In genomic region chr5:178230879-178231735, GRCh38 we compare ENCODE assay signal across 8 cellular contexts. TPM values are rescaled to one million over a fixed set of nuclear protein-coding genes. Genes with fewer than 3 reads are reported as not detected.
DNase-seq lines count a peak whose midpoint lies in the region; ATAC-seq and TF ChIP-seq lines count a peak whose summit lies in the region.

No MANE protein-coding gene starts in this region.

- H3K36me3 Mint-ChIP-seq in central memory CD8-positive, alpha-beta T cell (ENCODE audit: insufficient read depth) = peaks cover 34% of the 10 kb centered on the region

- peak overlapping the region; percentile 44 for H3K27ac Mint-ChIP-seq in central memory CD8-positive, alpha-beta T cell (ENCODE audit: low read depth)

- H3K27ac ChIP-seq in 22Rv1 = peak overlapping the region; percentile 88
- H3K27ac ChIP-seq in HUES6 (ENCODE audit: low read depth, low read length) = no peak overlapping the region
- no peak overlapping the region for H3K27ac ChIP-seq in mesodermal cell (ENCODE audit: low read depth, low read length, severe bottlenecking)

- peak overlapping the region; percentile 87 for H3K9ac ChIP-seq in HUES6 (ENCODE audit: low read length)

- H3K27me3 ChIP-seq in HUES6 (ENCODE audit: control insufficient read depth, insufficient read depth, low read length) = no peaks in the 10 kb centered on the region

- 88 to 89% methylated on average over 10 to 12 of the region's 14 CpGs for WGBS in mesodermal cell (ENCODE audit: insufficient coverage in 2 of 2), 2 experiments

- H3K4me1 ChIP-seq in HUES6 (ENCODE audit: control insufficient read depth, insufficient read depth, low read length) = peaks cover 21% of the 10 kb centered on the region
- H3K4me1 ChIP-seq in mesodermal cell (ENCODE audit: control insufficient read depth, insufficient read depth, low read length, poor library complexity, severe bottlenecking) = peaks cover 10% of the 10 kb centered on the region

- H3K9me3 Mint-ChIP-seq in central memory CD8-positive, alpha-beta T cell = no peaks in the 10 kb centered on the region

- no peak for DNase-seq in central memory CD8-positive, alpha-beta T cell (ENCODE audit: low spot score in 2 of 2)
- no peak for DNase-seq in NCI-H2107 treated with DMSO at 0.1 percent for 48 hours (lab: John Stamatoyannopoulos, UW; ENCODE audit: unreplicated experiment)
- no peak for DNase-seq in mucosa of gallbladder (ENCODE audit: low spot score)
- DNase-seq in SHP77 treated with DMSO at 0.1 percent for 48 hours (lab: John Stamatoyannopoulos, UW) = no peak
- no peak for DNase-seq in dedifferentiated amniotic fluid mesenchymal stem cell (ENCODE audit: extremely low spot score)

- no peaks in the 10 kb centered on the region for H3K27me3 Mint-ChIP-seq in central memory CD8-positive, alpha-beta T cell

- H3K9me3 ChIP-seq in HUES6 (ENCODE audit: control insufficient read depth, insufficient read depth, low read depth, low read length) (no peaks in the 10 kb centered on the region), mesodermal cell (ENCODE audit: control insufficient read depth, low read length) (peaks cover 11% of the 10 kb centered on the region)

- TF ChIP-seq CTCF in 22Rv1 (IDR thresholded peaks at IDR 0.05) = no peak

- peaks cover 55% of the 10 kb centered on the region for H3K4me1 Mint-ChIP-seq in central memory CD8-positive, alpha-beta T cell

- H3K4me3 Mint-ChIP-seq in central memory CD8-positive, alpha-beta T cell = peak overlapping the region; percentile 76

- no peak for ATAC-seq in central memory CD8-positive, alpha-beta T cell (replicated peaks; ENCODE audit: extremely low read depth, poor library complexity, severe bottlenecking)

- H3K4me3 ChIP-seq in HUES6 (ENCODE audit: low read depth, low read length) (peak overlapping the region; percentile 74), mesodermal cell (ENCODE audit: extremely low read depth, insufficient read depth, low read length, poor library complexity, severe bottlenecking) (peak overlapping the region; percentile 78)

- H3K36me3 ChIP-seq in HUES6 (ENCODE audit: control insufficient read depth, insufficient read depth, low read length) (peaks cover 45% of the 10 kb centered on the region), mesodermal cell (ENCODE audit: control insufficient read depth, insufficient read depth, low read length) (peaks cover 54% of the 10 kb centered on the region)

RNA-seq across cellular contexts. Expression of gene PHYKPL, which starts 1.5 kb away (rescaled TPM):
- polyA plus RNA-seq in mesodermal cell (2013, experiment 1 of 2) = 38.6 TPM
- 35.5 TPM for polyA plus RNA-seq in mesodermal cell (2013, experiment 2 of 2)
- total RNA-seq in mucosa of gallbladder = 95.4 TPM

RNA-seq across cellular contexts. Expression of gene HNRNPAB, which starts 26.8 kb away (rescaled TPM):
- polyA plus RNA-seq in mesodermal cell (2013, experiment 1 of 2) = 177 TPM
- polyA plus RNA-seq in mesodermal cell (2013, experiment 2 of 2) = 160 TPM
- total RNA-seq in mucosa of gallbladder = 110 TPM

RNA-seq across cellular contexts. Expression of gene GMCL2, which starts 43.9 kb away (rescaled TPM):
- not detected for polyA plus RNA-seq in mesodermal cell (2013, experiment 1 of 2)
- not detected for polyA plus RNA-seq in mesodermal cell (2013, experiment 2 of 2)
- not detected for total RNA-seq in mucosa of gallbladder
